ENCODE assay signal across 19 cellular contexts in genomic region chr1:7084232-7084894, GRCh38.
"Had no signal": no experiment of that assay in that cellular context is flagged by ENCODE, and none has a peak within 500 bp of the region (broad histone marks: within the 10 kb centered on the region; RNA-seq: fewer than 3 reads in every experiment).

No MANE protein-coding gene starts in this region.

- H3K4me3 ChIP-seq: ascending aorta, hepatocyte, right lobe of liver, skin epidermis, tibial artery had no signal

- H3K4me1 ChIP-seq: ascending aorta, foreskin keratinocyte, right lobe of liver, tibial artery had no signal

- H3K36me3 ChIP-seq: ascending aorta, brain microvascular endothelial cell, right lobe of liver, tibial artery had no signal

- ATAC-seq: activated naive CD4-positive, alpha-beta T cell treated with anti-CD3 and anti-CD28 coated beads, Interleukin-2, amount 50 U/mL, for 72 hours; activated T-helper 17 cell treated with anti-CD3 and anti-CD28 coated beads, Interleukin-2, amount 50 U/mL, for 72 hours; foreskin keratinocyte; left cardiac atrium had no signal

- H3K27me3 ChIP-seq: ascending aorta, brain microvascular endothelial cell, foreskin keratinocyte, hepatocyte, right lobe of liver had no signal

- DNase-seq: activated CD4-positive, alpha-beta T cell treated with anti-CD3 and anti-CD28 coated beads for 1 hour; activated T-cell treated with anti-CD3 and anti-CD28 coated beads, Interleukin-2, amount 50 U/mL, for 24 hours; brain microvascular endothelial cell; caudate nucleus; effector CD4-positive, alpha-beta T cell; foreskin keratinocyte; islet precursor cell; left cardiac atrium; nephron progenitor cell; occipital lobe; right lobe of liver; stimulated activated CD4-positive, alpha-beta T cell treated with anti-CD3 and anti-CD28 coated beads, Interleukin-1b, Interleukin-23, amount 100 ng/mL, for 48 hours; tibial artery had no signal

- H3K27ac ChIP-seq: ascending aorta, brain microvascular endothelial cell, foreskin keratinocyte, hepatocyte, right lobe of liver, skin epidermis, tibial artery, VCaP had no signal
